10 cellular contexts compared by ENCODE assay signal in genomic region chr2:137952586-137953129, GRCh38. TPM values are rescaled to one million over a fixed set of nuclear protein-coding genes. Genes with fewer than 3 reads are reported as not detected.
A peak's percentile ranks its signal among the peaks of the same experiment; 100 is the strongest.
DNase-seq lines count a peak whose midpoint lies in the region; ATAC-seq, FAIRE-seq and TF ChIP-seq lines count a peak whose summit lies in the region.
"Had no signal": no experiment of that assay in that cellular context is flagged by ENCODE, and none has a peak within 500 bp of the region (broad histone marks: within the 10 kb centered on the region; RNA-seq: fewer than 3 reads in every experiment).

No MANE protein-coding gene starts in this region.

- H4K91ac ChIP-seq in IMR-90 (ENCODE audit: insufficient read depth, low read depth, low read length): no peak overlapping the region; the same call in 1 of the 2 replicates

- no peak overlapping the region for H3K56ac ChIP-seq in IMR-90 (ENCODE audit: extremely low read depth, insufficient read depth, low read length)

- BruUV-seq in IMR-90 (replicated peaks; lab: Mats Ljungman, UMichigan): no TSS peak

- dilution Hi-C loops in IMR-90 (cut with HindIII; ENCODE audit: low sequenced_read_pairs, unreplicated experiment): no loop called here

- no peak overlapping the region for H3K4me3 Mint-ChIP-seq in dendritic cell treated with granulocyte-macrophage colony-stimulating factor and Interleukin-4, amounts not matched to agents 40 ng/mL and 50 ng/mL, for 4 days

- no peaks in the 10 kb centered on the region for H3K9me3 Mint-ChIP-seq in dendritic cell treated with granulocyte-macrophage colony-stimulating factor and Interleukin-4, amounts not matched to agents 40 ng/mL and 50 ng/mL, for 4 days

- H2AK5ac ChIP-seq in IMR-90 (ENCODE audit: low read depth, low read length): no peak overlapping the region

- H3K4me1 Mint-ChIP-seq in dendritic cell treated with granulocyte-macrophage colony-stimulating factor and Interleukin-4, amounts not matched to agents 40 ng/mL and 50 ng/mL, for 4 days (ENCODE audit: low read depth): peaks cover 57% of the 10 kb centered on the region

- H3K9me3 ChIP-seq in IMR-90 (ENCODE audit: control insufficient read depth, insufficient read depth, low read length) (no peaks in the 10 kb centered on the region), small intestine (ENCODE audit: control insufficient read depth, low read depth) (no peaks in the 10 kb centered on the region)

- no peak overlapping the region for H3K4me2 ChIP-seq in IMR-90 (ENCODE audit: low read depth, low read length)

- no peak for TF ChIP-seq RAD21 in IMR-90 (IDR thresholded peaks at IDR 0.05; ENCODE audit: low read length)

- H3K18ac ChIP-seq in IMR-90 (ENCODE audit: low read depth, low read length): no peak overlapping the region

- FAIRE-seq in small intestine (lab: Jason Lieb, UNC): no peak

- H3K36me3 Mint-ChIP-seq in dendritic cell treated with granulocyte-macrophage colony-stimulating factor and Interleukin-4, amounts not matched to agents 40 ng/mL and 50 ng/mL, for 4 days (ENCODE audit: low read depth): no peaks in the 10 kb centered on the region

- no peaks in the 10 kb centered on the region for H3K79me1 ChIP-seq in IMR-90 (ENCODE audit: low read depth in 1 of 2, low read length in 2 of 2)

- H3K14ac ChIP-seq in IMR-90 (replicated peaks; ENCODE audit: low read depth, low read length): no peak overlapping the region

- H2BK120ac ChIP-seq in IMR-90 (ENCODE audit: low read depth, low read length): 0 out of 2 replicates have a peak overlapping the region, but pooled peaks have one; percentile 30

- H4K5ac ChIP-seq in IMR-90 (ENCODE audit: low read depth, low read length): no peak overlapping the region; the same call in 1 of the 2 replicates

- peaks cover 3% of the 10 kb centered on the region; the same call in 1 of the 2 replicates for H3K9me1 ChIP-seq in IMR-90 (ENCODE audit: insufficient read depth, low read length)

- no peak for TF ChIP-seq POLR2A in IMR-90 (IDR thresholded peaks at IDR 0.05; ENCODE audit: low read depth, low read length)

- H3K36me3 ChIP-seq in IMR-90 (ENCODE audit: control insufficient read depth, insufficient read depth, low read length) (no peaks in the 10 kb centered on the region), small intestine (ENCODE audit: control insufficient read depth in 2 of 2, insufficient read depth in 2 of 2, low read length in 2 of 2) (no peaks in the 10 kb centered on the region)

- TF ChIP-seq CTCF in IMR-90 (conservative IDR thresholded peaks at IDR 0.05; ENCODE audit: low read depth, low read length) (no peak), RWPE1 (conservative IDR thresholded peaks at IDR 0.05; ENCODE audit: low read depth) (no peak)

- CTCF ChIA-PET in IMR-90 (lab: Yijun Ruan, JAX) (interaction anchor here (2.1 kb wide), 1 partner anchor 138 kb away, joined by 6 read pairs; no protein-coding TSS in a partner anchor), RWPE1 (lab: Yijun Ruan, JAX) (interaction anchor here (0.6 kb wide), 1 partner anchor 67 kb away, joined by 3 read pairs; no protein-coding TSS in a partner anchor)

- no peak overlapping the region; the same call in none of the 2 replicates for H2BK20ac ChIP-seq in IMR-90 (ENCODE audit: low read depth, low read length)

- H3K23ac ChIP-seq in IMR-90 (ENCODE audit: low read depth, low read length): no peak overlapping the region

- POLR2A ChIA-PET in IMR-90 (lab: Charles Lee; ENCODE audit: unreplicated experiment) (no interaction called here), RWPE1 (lab: Yijun Ruan, JAX; ENCODE audit: low non-redundant PET) (no interaction called here)

- H2BK5ac ChIP-seq in IMR-90 (ENCODE audit: low read depth, low read length, poor library complexity, severe bottlenecking): no peak overlapping the region

- H4K20me1 ChIP-seq in IMR-90 (ENCODE audit: insufficient read depth, low read length): no peaks in the 10 kb centered on the region

- no peak for DNase-seq in activated CD4-positive, CD25-positive, alpha-beta regulatory T cell treated with anti-CD3 and anti-CD28 coated beads, Interleukin-2, amount 50 U/mL, for 72 hours
- DNase-seq in IMR-90 (peak; percentile 12), small intestine (peak; percentile 17), NCI-H2081 treated with DMSO at 0.1 percent for 48 hours (lab: John Stamatoyannopoulos, UW) (no peak), RWPE1 (ENCODE audit: low spot score) (no peak), posterior vena cava (ENCODE audit: low spot score) (no peak)
- DNase-seq: ACHN, NCI-H187 had no signal

- no CpG with 5 or more reads among the region's 9 CpGs for whole genome bisulfite sequencing in IMR-90 (ENCODE audit: extremely low coverage in 2 of 2, insufficient read length in 1 of 2), 2 experiments
- WGBS in small intestine, 3 donors: 69 to 86% (median 84%) methylated on average over 9 of the region's 9 CpGs

- no peak overlapping the region for H3K27ac ChIP-seq in IMR-90 (ENCODE audit: insufficient read depth, low read length)
- no peak overlapping the region for H3K27ac ChIP-seq in small intestine (ENCODE audit: low read depth in 1 of 2, low read length in 1 of 2)
- no peak overlapping the region for H3K27ac ChIP-seq in RWPE1

- H2AK9ac ChIP-seq in IMR-90 (replicated peaks; ENCODE audit: low read depth, low read length, poor library complexity): no peak overlapping the region

- no peak overlapping the region for H3K9ac ChIP-seq in IMR-90 (ENCODE audit: low read depth, low read length)

- peak; percentile 33 to 35 for ATAC-seq in activated CD4-positive, CD25-positive, alpha-beta regulatory T cell treated with anti-CD3 and anti-CD28 coated beads, Interleukin-2, amount 50 U/mL, for 24 hours
- no peak for ATAC-seq in IMR-90 (ENCODE audit: low read depth)

- intact Hi-C loops in IMR-90 (cut with micrococcal nuclease) (no loop called here), posterior vena cava (cut with DNase I) (no loop called here)
- intact Hi-C loops in dendritic cell treated with granulocyte-macrophage colony-stimulating factor and Interleukin-4, amounts not matched to agents 40 ng/mL and 50 ng/mL, for 4 days (cut with micrococcal nuclease): no loop called here

- H3K27me3 ChIP-seq in IMR-90 (ENCODE audit: control insufficient read depth, insufficient read depth, low read length) (no peaks in the 10 kb centered on the region), small intestine (ENCODE audit: control insufficient read depth in 2 of 2, insufficient read depth in 2 of 2, low read length in 2 of 2) (no peaks in the 10 kb centered on the region)

- H4K8ac ChIP-seq in IMR-90 (ENCODE audit: low read depth in 2 of 2, low read length in 2 of 2): no peak overlapping the region

- no peak overlapping the region for H2AFZ ChIP-seq in IMR-90 (replicated peaks; ENCODE audit: low read length, poor library complexity)

- no peak overlapping the region for H3K4ac ChIP-seq in IMR-90 (ENCODE audit: low read depth, low read length)

- in situ Hi-C loops in IMR-90 (cut with MboI; ENCODE audit: low sequenced_read_pairs): loop anchor here (10.0 kb wide), 1 partner anchor 322 kb away; no protein-coding TSS in a partner anchor

- H3K27me3 Mint-ChIP-seq in dendritic cell treated with granulocyte-macrophage colony-stimulating factor and Interleukin-4, amounts not matched to agents 40 ng/mL and 50 ng/mL, for 4 days: no peaks in the 10 kb centered on the region

- H3K27ac Mint-ChIP-seq in dendritic cell treated with granulocyte-macrophage colony-stimulating factor and Interleukin-4, amounts not matched to agents 40 ng/mL and 50 ng/mL, for 4 days: peak overlapping the region; percentile 63

- H3K4me1 ChIP-seq in IMR-90 (ENCODE audit: control insufficient read depth, insufficient read depth, low read length): peaks cover 4% of the 10 kb centered on the region
- no peaks in the 10 kb centered on the region for H3K4me1 ChIP-seq in small intestine (ENCODE audit: control insufficient read depth in 2 of 2, insufficient read depth in 1 of 2, low read depth in 1 of 2, low read length in 1 of 2)

- H3K4me3 ChIP-seq in IMR-90 (ENCODE audit: insufficient read depth, low read depth, low read length) (no peak overlapping the region), small intestine (ENCODE audit: low read depth in 1 of 2, low read length in 2 of 2) (no peak overlapping the region)

- no peak overlapping the region for H2BK15ac ChIP-seq in IMR-90 (ENCODE audit: low read depth, low read length)

TF ChIP-seq in IMR-90, 13 proteins besides CTCF, POLR2A, EP300 and RAD21 (continues in another document):
- no peak for TF ChIP-seq FOS (IDR thresholded peaks at IDR 0.05; ENCODE audit: low read depth, low read length)
- TF ChIP-seq BHLHE40 (IDR thresholded peaks at IDR 0.05; ENCODE audit: low read depth, low read length): no peak
- no peak for TF ChIP-seq MAZ (IDR thresholded peaks at IDR 0.05; ENCODE audit: borderline replicate concordance, low read depth, low read length)
- no peak for TF ChIP-seq CHD1 (IDR thresholded peaks at IDR 0.05; ENCODE audit: low read depth, low read length)
- TF ChIP-seq NFE2L2 (IDR thresholded peaks at IDR 0.05; ENCODE audit: low read depth, low read length): no peak
- TF ChIP-seq MAFK (IDR thresholded peaks at IDR 0.05; ENCODE audit: low read depth, low read length): no peak
- no peak for TF ChIP-seq SMC3 (IDR thresholded peaks at IDR 0.05; ENCODE audit: low read depth, low read length)
- TF ChIP-seq MXI1 (IDR thresholded peaks at IDR 0.05; ENCODE audit: borderline replicate concordance, low read depth, low read length): no peak
- TF ChIP-seq, protein P1, sequence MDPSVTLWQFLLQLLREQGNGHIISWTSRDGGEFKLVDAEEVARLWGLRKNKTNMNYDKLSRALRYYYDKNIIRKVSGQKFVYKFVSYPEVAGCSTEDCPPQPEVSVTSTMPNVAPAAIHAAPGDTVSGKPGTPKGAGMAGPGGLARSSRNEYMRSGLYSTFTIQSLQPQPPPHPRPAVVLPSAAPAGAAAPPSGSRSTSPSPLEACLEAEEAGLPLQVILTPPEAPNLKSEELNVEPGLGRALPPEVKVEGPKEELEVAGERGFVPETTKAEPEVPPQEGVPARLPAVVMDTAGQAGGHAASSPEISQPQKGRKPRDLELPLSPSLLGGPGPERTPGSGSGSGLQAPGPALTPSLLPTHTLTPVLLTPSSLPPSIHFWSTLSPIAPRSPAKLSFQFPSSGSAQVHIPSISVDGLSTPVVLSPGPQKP (IDR thresholded peaks at IDR 0.05; ENCODE audit: borderline replicate concordance, low read depth, low read length): no peak
- TF ChIP-seq RFX5 (IDR thresholded peaks at IDR 0.05; ENCODE audit: low read depth, low read length): no peak

RNA-seq across cellular contexts. Expression of gene HNMT, which starts 11.6 kb away (rescaled TPM):
- 12.2 and 14.2 TPM in 2 replicates for total RNA-seq in IMR-90 (2012; rRNA removed)
- polyA plus RNA-seq in IMR-90 (2012; rRNA removed): 6.3 and 6.4 TPM in 2 replicates
- 2.7 and 2.8 TPM in 2 replicates for polyA plus RNA-seq in IMR-90 (2012; cell fraction: cytosol; rRNA removed)
- polyA plus RNA-seq in IMR-90 (2012; cell fraction: nucleus; rRNA removed; ENCODE audit: low replicate concordance): 0.25 and 5.2 TPM in 2 replicates
- polyA plus RNA-seq in small intestine: 10 to 100 TPM; 22.8 to 37.8 (median 26.2) TPM
- 10 to 100 TPM; 37.5 to 68.3 TPM for total RNA-seq in posterior vena cava

Comparison
In these comparisons a context has a peak if more than half of its experiments do, and no peak if none do; other contexts are left out.
1. DNase-seq: peak in IMR-90 (single experiment) and small intestine (single experiment); none in activated CD4-positive, CD25-positive, alpha-beta regulatory T cell treated with anti-CD3 and anti-CD28 coated beads, Interleukin-2, amount 50 U/mL, for 72 hours (single experiment), NCI-H2081 treated with DMSO at 0.1 percent for 48 hours (single experiment), RWPE1 (single experiment) and posterior vena cava (single experiment).